In the genomic region with DNA sequence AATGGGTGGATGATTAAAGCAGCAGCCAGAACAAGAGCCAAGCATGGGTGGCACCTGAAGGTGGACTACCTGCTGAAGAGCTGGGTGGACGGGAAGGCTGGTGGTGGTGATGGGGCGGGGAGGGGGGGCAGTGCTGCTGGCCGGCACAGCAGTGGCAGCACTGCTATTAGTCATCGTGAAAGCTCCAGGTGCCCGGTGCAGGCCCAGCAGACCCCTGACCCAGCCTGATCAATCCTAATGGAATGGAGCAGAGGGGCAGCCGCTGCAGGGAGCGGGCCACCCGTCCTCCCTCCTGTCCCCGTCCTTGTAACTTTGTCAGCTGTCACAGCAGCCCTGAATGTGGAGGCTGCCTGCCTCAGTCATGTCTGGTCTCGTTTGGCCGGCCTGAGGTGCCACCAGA, we compare ENCODE assay signal across 19 cellular contexts.
"Had no signal": no experiment of that assay in that cellular context is flagged by ENCODE, and none has a peak within 500 bp of the region (broad histone marks: within the 10 kb centered on the region; RNA-seq: fewer than 3 reads in every experiment).

No MANE protein-coding gene starts in this region.

- H3K27ac ChIP-seq: colonic mucosa, esophagus muscularis mucosa, foreskin keratinocyte, gastroesophageal sphincter, heart left ventricle, left lung, lower lobe of right lung had no signal

- H3K36me3 ChIP-seq: colonic mucosa, esophagus muscularis mucosa, gastroesophageal sphincter, heart left ventricle, left lung, lower lobe of right lung had no signal

- ATAC-seq: effector memory CD8-positive, alpha-beta T cell; foreskin keratinocyte; gastroesophageal sphincter; heart left ventricle; left cardiac atrium; left lung; left ventricle myocardium superior; lower lobe of right lung; mucosa of descending colon had no signal

- H3K36me3 Mint-ChIP-seq: mesothelial cell of epicardium had no signal

- H3K9me3 Mint-ChIP-seq: dendritic cell treated with granulocyte-macrophage colony-stimulating factor and Interleukin-4, amounts not matched to agents 40 ng/mL and 50 ng/mL, for 4 days; effector memory CD8-positive, alpha-beta T cell had no signal

- H3K4me1 ChIP-seq: colonic mucosa, foreskin keratinocyte had no signal

- H3K27me3 ChIP-seq: esophagus muscularis mucosa, gastroesophageal sphincter had no signal

- DNase-seq: cerebellar nuclear complex; colonic mucosa; cortex of kidney; effector CD4-positive, alpha-beta T cell; effector memory CD8-positive, alpha-beta T cell; endodermal cell; foreskin keratinocyte; heart left ventricle; hippocampal formation; left cardiac atrium; left lung; left ventricle myocardium superior; lower lobe of right lung; mesenchymal stem cell; mucosa of descending colon had no signal

- H3K4me3 Mint-ChIP-seq: dendritic cell treated with granulocyte-macrophage colony-stimulating factor and Interleukin-4, amounts not matched to agents 40 ng/mL and 50 ng/mL, for 4 days; effector memory CD8-positive, alpha-beta T cell; endodermal cell; mesothelial cell of epicardium had no signal

- H3K4me3 ChIP-seq: colonic mucosa, esophagus muscularis mucosa, gastroesophageal sphincter, heart left ventricle, left lung, lower lobe of right lung, mucosa of descending colon had no signal

- H3K27ac Mint-ChIP-seq: dendritic cell treated with granulocyte-macrophage colony-stimulating factor and Interleukin-4, amounts not matched to agents 40 ng/mL and 50 ng/mL, for 4 days; effector memory CD8-positive, alpha-beta T cell; endodermal cell; mesothelial cell of epicardium had no signal

- H3K9me3 ChIP-seq: colonic mucosa had no signal
